1 cellular context compared by ENCODE assay signal in the genomic region with DNA sequence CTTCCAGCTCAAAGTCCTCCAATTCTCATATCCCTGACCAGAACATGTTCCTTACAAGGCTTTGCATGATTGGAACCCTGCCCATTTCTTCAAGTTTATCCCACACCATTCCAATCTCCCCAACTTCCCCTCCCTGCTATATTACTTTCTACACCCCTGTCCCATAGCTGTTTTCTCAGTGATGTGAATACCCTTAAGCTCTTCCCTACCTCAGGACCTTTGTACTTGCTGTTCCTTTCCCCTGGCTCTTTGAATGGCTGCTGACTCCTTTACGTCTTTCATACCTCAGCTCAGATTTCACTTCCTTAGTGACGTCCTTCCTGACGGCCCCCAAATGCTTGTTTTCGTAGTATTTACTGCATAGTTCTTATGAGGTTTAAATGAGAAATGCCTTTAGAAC.
TF ChIP-seq lines count a peak whose summit lies in the region.

No MANE protein-coding gene starts in this region.

TF ChIP-seq in GM23338, 12 proteins besides CTCF, POLR2A, EP300 and RAD21 (continued from another document):
- TF ChIP-seq, protein P1, sequence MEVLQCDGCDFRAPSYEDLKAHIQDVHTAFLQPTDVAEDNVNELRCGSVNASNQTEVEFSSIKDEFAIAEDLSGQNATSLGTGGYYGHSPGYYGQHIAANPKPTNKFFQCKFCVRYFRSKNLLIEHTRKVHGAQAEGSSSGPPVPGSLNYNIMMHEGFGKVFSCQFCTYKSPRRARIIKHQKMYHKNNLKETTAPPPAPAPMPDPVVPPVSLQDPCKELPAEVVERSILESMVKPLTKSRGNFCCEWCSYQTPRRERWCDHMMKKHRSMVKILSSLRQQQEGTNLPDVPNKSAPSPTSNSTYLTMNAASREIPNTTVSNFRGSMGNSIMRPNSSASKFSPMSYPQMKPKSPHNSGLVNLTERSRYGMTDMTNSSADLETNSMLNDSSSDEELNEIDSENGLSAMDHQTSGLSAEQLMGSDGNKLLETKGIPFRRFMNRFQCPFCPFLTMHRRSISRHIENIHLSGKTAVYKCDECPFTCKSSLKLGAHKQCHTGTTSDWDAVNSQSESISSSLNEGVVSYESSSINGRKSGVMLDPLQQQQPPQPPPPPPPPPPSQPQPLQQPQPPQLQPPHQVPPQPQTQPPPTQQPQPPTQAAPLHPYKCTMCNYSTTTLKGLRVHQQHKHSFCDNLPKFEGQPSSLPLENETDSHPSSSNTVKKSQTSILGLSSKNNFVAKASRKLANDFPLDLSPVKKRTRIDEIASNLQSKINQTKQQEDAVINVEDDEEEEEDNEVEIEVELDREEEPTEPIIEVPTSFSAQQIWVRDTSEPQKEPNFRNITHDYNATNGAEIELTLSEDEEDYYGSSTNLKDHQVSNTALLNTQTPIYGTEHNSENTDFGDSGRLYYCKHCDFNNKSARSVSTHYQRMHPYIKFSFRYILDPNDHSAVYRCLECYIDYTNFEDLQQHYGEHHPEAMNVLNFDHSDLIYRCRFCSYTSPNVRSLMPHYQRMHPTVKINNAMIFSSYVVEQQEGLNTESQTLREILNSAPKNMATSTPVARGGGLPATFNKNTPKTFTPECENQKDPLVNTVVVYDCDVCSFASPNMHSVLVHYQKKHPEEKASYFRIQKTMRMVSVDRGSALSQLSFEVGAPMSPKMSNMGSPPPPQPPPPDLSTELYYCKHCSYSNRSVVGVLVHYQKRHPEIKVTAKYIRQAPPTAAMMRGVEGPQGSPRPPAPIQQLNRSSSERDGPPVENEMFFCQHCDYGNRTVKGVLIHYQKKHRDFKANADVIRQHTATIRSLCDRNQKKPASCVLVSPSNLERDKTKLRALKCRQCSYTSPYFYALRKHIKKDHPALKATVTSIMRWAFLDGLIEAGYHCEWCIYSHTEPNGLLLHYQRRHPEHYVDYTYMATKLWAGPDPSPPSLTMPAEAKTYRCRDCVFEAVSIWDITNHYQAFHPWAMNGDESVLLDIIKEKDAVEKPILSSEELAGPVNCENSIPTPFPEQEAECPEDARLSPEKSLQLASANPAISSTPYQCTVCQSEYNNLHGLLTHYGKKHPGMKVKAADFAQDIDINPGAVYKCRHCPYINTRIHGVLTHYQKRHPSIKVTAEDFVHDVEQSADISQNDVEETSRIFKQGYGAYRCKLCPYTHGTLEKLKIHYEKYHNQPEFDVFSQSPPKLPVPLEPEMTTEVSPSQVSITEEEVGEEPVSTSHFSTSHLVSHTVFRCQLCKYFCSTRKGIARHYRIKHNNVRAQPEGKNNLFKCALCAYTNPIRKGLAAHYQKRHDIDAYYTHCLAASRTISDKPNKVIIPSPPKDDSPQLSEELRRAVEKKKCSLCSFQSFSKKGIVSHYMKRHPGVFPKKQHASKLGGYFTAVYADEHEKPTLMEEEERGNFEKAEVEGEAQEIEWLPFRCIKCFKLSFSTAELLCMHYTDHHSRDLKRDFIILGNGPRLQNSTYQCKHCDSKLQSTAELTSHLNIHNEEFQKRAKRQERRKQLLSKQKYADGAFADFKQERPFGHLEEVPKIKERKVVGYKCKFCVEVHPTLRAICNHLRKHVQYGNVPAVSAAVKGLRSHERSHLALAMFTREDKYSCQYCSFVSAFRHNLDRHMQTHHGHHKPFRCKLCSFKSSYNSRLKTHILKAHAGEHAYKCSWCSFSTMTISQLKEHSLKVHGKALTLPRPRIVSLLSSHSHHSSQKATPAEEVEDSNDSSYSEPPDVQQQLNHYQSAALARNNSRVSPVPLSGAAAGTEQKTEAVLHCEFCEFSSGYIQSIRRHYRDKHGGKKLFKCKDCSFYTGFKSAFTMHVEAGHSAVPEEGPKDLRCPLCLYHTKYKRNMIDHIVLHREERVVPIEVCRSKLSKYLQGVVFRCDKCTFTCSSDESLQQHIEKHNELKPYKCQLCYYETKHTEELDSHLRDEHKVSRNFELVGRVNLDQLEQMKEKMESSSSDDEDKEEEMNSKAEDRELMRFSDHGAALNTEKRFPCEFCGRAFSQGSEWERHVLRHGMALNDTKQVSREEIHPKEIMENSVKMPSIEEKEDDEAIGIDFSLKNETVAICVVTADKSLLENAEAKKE (CRISPR knock-in tag; IDR thresholded peaks at IDR 0.05): no peak
- TF ChIP-seq REST (IDR thresholded peaks at IDR 0.05; ENCODE audit: unreplicated experiment): no peak
